8 cellular contexts compared by ENCODE assay signal in the genomic region with DNA sequence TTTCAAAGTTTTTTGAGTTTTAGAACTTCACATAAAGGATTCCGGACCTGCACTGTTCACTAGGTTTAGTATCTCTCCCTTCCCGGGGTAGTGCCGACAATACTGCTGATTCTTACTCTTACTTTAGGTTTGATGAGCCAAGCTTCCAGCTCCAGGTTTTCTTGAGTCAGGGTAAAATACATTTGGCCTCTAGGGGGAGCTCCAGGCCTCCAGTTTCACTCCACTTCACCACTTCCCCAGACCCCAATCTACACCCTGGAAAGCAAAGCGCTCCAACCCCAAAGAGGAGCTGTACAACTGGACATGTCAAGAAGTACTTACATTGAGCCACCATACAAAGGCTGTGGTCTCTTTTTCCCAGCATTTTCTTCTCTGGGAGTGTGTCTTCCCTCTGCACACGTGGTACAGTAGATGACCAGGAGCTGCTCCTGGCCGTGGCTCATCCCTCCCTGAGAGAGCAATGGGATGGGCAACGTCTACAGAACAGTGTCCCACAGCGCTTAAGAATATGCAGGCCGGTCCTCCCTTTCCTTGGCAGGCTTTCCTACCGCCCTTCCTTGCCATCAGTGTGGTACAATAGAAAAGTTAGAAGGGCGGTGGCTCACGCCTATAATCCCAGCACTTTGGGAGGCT.
A peak's percentile ranks its signal among the peaks of the same experiment; 100 is the strongest.
DNase-seq lines count a peak whose midpoint lies in the region; ATAC-seq and TF ChIP-seq lines count a peak whose summit lies in the region.

No MANE protein-coding gene starts in this region.

- peak; percentile 58 for DNase-seq in COLO668 (lab: John Stamatoyannopoulos, UW; ENCODE audit: unreplicated experiment)
- peak; percentile 68 to 84 for DNase-seq in HAP-1 (ENCODE audit: low spot score in 2 of 2)
- peak; percentile 46 for DNase-seq in NCI-H446 treated with DMSO at 0.1 percent for 48 hours (lab: John Stamatoyannopoulos, UW)
- peak; percentile 55 for DNase-seq in activated CD4-positive, CD25-positive, alpha-beta regulatory T cell treated with anti-CD3 and anti-CD28 coated beads, Interleukin-2, amount 50 U/mL, for 72 hours
- DNase-seq in colonic mucosa = peak; percentile 69
- DNase-seq in lung (ENCODE audit: low spot score) = peak; percentile 63
- DNase-seq in stimulated activated CD8-positive, alpha-beta memory T cell treated with anti-CD3 and anti-CD28 coated beads, Interleukin-15, amount 100 ng/mL, for 48 hours (ENCODE audit: low read depth in 2 of 2) = peak; percentile 24 to 25

- H3K36me3 ChIP-seq in HAP-1 (replicated peaks) (no peaks in the 10 kb centered on the region), colonic mucosa (no peaks in the 10 kb centered on the region), lung (ENCODE audit: control insufficient read depth in 2 of 2, insufficient read depth in 2 of 2, low read length in 2 of 2) (no peaks in the 10 kb centered on the region)

- no peak overlapping the region for H3K9ac ChIP-seq in colonic mucosa (ENCODE audit: low read depth in 2 of 2, low read length in 2 of 2)

- TF ChIP-seq CTCF in colonic mucosa (IDR thresholded peaks at IDR 0.05) = peak; percentile 63
- peak; percentile 34 for TF ChIP-seq CTCF in lung (IDR thresholded peaks at IDR 0.05; ENCODE audit: control extremely low read depth, extremely low read depth)

- no peaks in the 10 kb centered on the region for H3K27me3 ChIP-seq in HAP-1 (ENCODE audit: low read depth)
- H3K27me3 ChIP-seq in colonic mucosa = no peaks in the 10 kb centered on the region
- no peaks in the 10 kb centered on the region for H3K27me3 ChIP-seq in lung (ENCODE audit: control insufficient read depth, insufficient read depth)

- 62 to 68% methylated on average over 12 of the region's 12 CpGs for WGBS in lung, 2 donors

- H3K4me3 ChIP-seq in HAP-1 = no peak overlapping the region
- H3K4me3 ChIP-seq in colonic mucosa = no peak overlapping the region
- H3K4me3 ChIP-seq in lung = no peak overlapping the region

- H3K27ac ChIP-seq in colonic mucosa = no peak overlapping the region
- no peak overlapping the region for H3K27ac ChIP-seq in lung (ENCODE audit: low read depth in 1 of 2, low read length in 1 of 2)

- H3K9me3 ChIP-seq in HAP-1 (no peaks in the 10 kb centered on the region), colonic mucosa (no peaks in the 10 kb centered on the region), lung (ENCODE audit: control insufficient read depth in 2 of 2, insufficient read depth in 1 of 2, low read length in 1 of 2) (no peaks in the 10 kb centered on the region)

- ATAC-seq in lung (ENCODE audit: insufficient read depth, low FRiP score) (peak; percentile 69), GM19395 (IDR thresholded peaks at IDR 0.05; ENCODE audit: unreplicated experiment) (no peak)

- H3K4me1 ChIP-seq in HAP-1 (no peaks in the 10 kb centered on the region; the same call in 1 of the 2 replicates), colonic mucosa (no peaks in the 10 kb centered on the region), lung (ENCODE audit: control insufficient read depth in 2 of 2, insufficient read depth in 2 of 2, low read length in 2 of 2) (no peaks in the 10 kb centered on the region)

- intact Hi-C loops in colonic mucosa (cut with DNase I) = loop anchor here (5.0 to 10.0 kb wide), 2 partner anchors 80 to 242 kb away; a partner anchor contains a TSS

- in situ Hi-C loops in HAP-1 (cut with MboI; ENCODE audit: low sequenced_read_pairs) = loop anchor here (10.0 kb wide), 1 partner anchor 250 kb away; no protein-coding TSS in a partner anchor

Comparison
In these comparisons a context has a peak if more than half of its experiments do, and no peak if none do; other contexts are left out.
1. DNase-seq: peak in every context shown above with its lines; median percentile 76 in HAP-1; 69 in colonic mucosa; 63 in lung; 58 in COLO668; 55 in activated CD4-positive, CD25-positive, alpha-beta regulatory T cell treated with anti-CD3 and anti-CD28 coated beads, Interleukin-2, amount 50 U/mL, for 72 hours; 46 in NCI-H446 treated with DMSO at 0.1 percent for 48 hours; 24 in stimulated activated CD8-positive, alpha-beta memory T cell treated with anti-CD3 and anti-CD28 coated beads, Interleukin-15, amount 100 ng/mL, for 48 hours.